In the genomic region with DNA sequence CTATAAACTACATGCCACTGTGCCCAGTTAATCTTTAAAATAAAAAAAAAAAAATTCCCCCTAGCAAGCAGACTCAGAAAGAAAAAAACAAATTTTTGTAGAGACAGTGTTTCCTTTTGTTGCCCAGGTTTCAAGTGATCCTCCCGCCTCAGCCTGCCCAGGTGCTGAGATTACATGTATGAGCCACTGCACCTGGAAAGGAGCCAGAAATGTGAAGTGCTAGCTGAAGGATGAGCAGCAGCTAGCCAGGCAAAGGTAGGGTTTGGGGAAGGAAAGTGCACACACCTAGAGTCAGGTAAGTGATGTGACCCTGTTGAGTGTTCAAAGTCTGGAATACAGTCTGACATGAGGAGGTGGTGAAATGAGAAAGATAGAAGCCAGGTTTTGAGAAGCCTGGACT, we compare ENCODE assay signal across 9 cellular contexts. TPM values are rescaled to one million over a fixed set of nuclear protein-coding genes. Genes with fewer than 3 reads are reported as not detected.
A peak's percentile ranks its signal among the peaks of the same experiment; 100 is the strongest.
DNase-seq lines count a peak whose midpoint lies in the region; ATAC-seq and TF ChIP-seq lines count a peak whose summit lies in the region.
"Had no signal": no experiment of that assay in that cellular context is flagged by ENCODE, and none has a peak within 500 bp of the region (broad histone marks: within the 10 kb centered on the region; RNA-seq: fewer than 3 reads in every experiment).

No MANE protein-coding gene starts in this region.

- no peak overlapping the region for H3K27ac ChIP-seq in OCI-LY1 (ENCODE audit: low read depth, low read length, poor library complexity, severe bottlenecking)
- no peak overlapping the region for H3K27ac ChIP-seq in fibroblast of lung (ENCODE audit: insufficient read depth, low read length)
- H3K27ac ChIP-seq in thoracic aorta = no peak overlapping the region

- CTCF ChIA-PET in activated naive CD4-positive, alpha-beta T cell treated with anti-CD3 and anti-CD28 coated beads for 36 hours (lab: Charles Lee) = interaction anchor here (2.3 to 3.7 kb wide), 2 partner anchors 17 to 31 kb away, joined by 9 to 21 read pairs; partner anchors contain the start of gene PRDX1

- no peaks in the 10 kb centered on the region for H3K9me2 ChIP-seq in OCI-LY1 (ENCODE audit: low read depth, low read length)

- peak overlapping the region; percentile 59; the same call in 1 of the 2 replicates for H3K4me2 ChIP-seq in OCI-LY1 (ENCODE audit: low read length)
- H3K4me2 ChIP-seq in fibroblast of lung (ENCODE audit: extremely low read depth, insufficient read depth, low read length) = peak overlapping the region; percentile 25

- no peak overlapping the region for H3K27ac Mint-ChIP-seq in activated naive CD4-positive, alpha-beta T cell treated with anti-CD3 and anti-CD28 coated beads for 36 hours

- peaks cover 17% of the 10 kb centered on the region for H3K4me1 Mint-ChIP-seq in activated naive CD4-positive, alpha-beta T cell treated with anti-CD3 and anti-CD28 coated beads for 36 hours (ENCODE audit: low read depth)

- H2AFZ ChIP-seq in OCI-LY1 (ENCODE audit: low read length) (no peak overlapping the region), fibroblast of lung (ENCODE audit: low read length) (no peak overlapping the region)

- H3K27me3 Mint-ChIP-seq in activated naive CD4-positive, alpha-beta T cell treated with anti-CD3 and anti-CD28 coated beads for 36 hours (ENCODE audit: low read depth) = no peaks in the 10 kb centered on the region

- H3K27me3 ChIP-seq in OCI-LY1 (ENCODE audit: insufficient read depth, low read length) = no peaks in the 10 kb centered on the region
- H3K27me3 ChIP-seq in fibroblast of lung (ENCODE audit: control insufficient read depth, insufficient read depth, low read length) = no peaks in the 10 kb centered on the region
- H3K27me3 ChIP-seq in thoracic aorta (replicated peaks; ENCODE audit: insufficient read depth) = no peaks in the 10 kb centered on the region

- H3K9ac ChIP-seq in OCI-LY1 (ENCODE audit: low read length) (0 out of 2 replicates have a peak overlapping the region, but pooled peaks have one; percentile 20), fibroblast of lung (ENCODE audit: insufficient read depth, low read length) (no peak overlapping the region)

- H4K20me1 ChIP-seq in OCI-LY1 (ENCODE audit: insufficient read depth, low read length) (no peaks in the 10 kb centered on the region), fibroblast of lung (ENCODE audit: control insufficient read depth, extremely low read depth, insufficient read depth, low read length) (no peaks in the 10 kb centered on the region)

- no peak for TF ChIP-seq CTCF in OCI-LY1 (IDR thresholded peaks at IDR 0.05; ENCODE audit: low read length)
- no peak for TF ChIP-seq CTCF in fibroblast of lung (conservative IDR thresholded peaks at IDR 0.05 in 1 of 2, IDR thresholded peaks at IDR 0.05 in 1 of 2; ENCODE audit: low read depth in 1 of 2, low read length in 2 of 2)
- TF ChIP-seq CTCF in thoracic aorta (IDR thresholded peaks at IDR 0.05) = no peak
- no peak for TF ChIP-seq CTCF in lower leg skin (IDR thresholded peaks at IDR 0.05)

- peaks cover 16% of the 10 kb centered on the region for H3K36me3 Mint-ChIP-seq in activated naive CD4-positive, alpha-beta T cell treated with anti-CD3 and anti-CD28 coated beads for 36 hours (ENCODE audit: low read depth)

- H3K4me3 ChIP-seq in OCI-LY1 (ENCODE audit: low read depth, low read length, poor library complexity, severe bottlenecking) (peak overlapping the region; percentile 75), fibroblast of lung (replicated peaks in 1 of 4; ENCODE audit: control extremely low read depth in 1 of 4, insufficient read depth in 1 of 4, low read depth in 3 of 4, low read length in 4 of 4) (peak overlapping the region in 2 of 4 experiments; percentile 90 to 96), thoracic aorta (peak overlapping the region; percentile 78), lower leg skin (ENCODE audit: low read depth, poor library complexity, severe bottlenecking) (no peak overlapping the region)

- H3K4me1 ChIP-seq in OCI-LY1 (ENCODE audit: insufficient read depth, low read length, severe bottlenecking) (peaks cover 23% of the 10 kb centered on the region), fibroblast of lung (ENCODE audit: control insufficient read depth, extremely low read depth, insufficient read depth, low read length) (peaks cover 3% of the 10 kb centered on the region), thoracic aorta (ENCODE audit: control insufficient read depth in 1 of 2, low read depth in 2 of 2) (peaks cover 10 to 21% of the 10 kb centered on the region in 2 donors)

- H3K79me2 ChIP-seq in OCI-LY1 (ENCODE audit: insufficient read depth, low read length) = peaks cover 14% of the 10 kb centered on the region
- peaks cover 14% of the 10 kb centered on the region for H3K79me2 ChIP-seq in fibroblast of lung (ENCODE audit: control insufficient read depth, insufficient read depth, low read length)

- no peaks in the 10 kb centered on the region for H3F3A ChIP-seq in OCI-LY1 (ENCODE audit: insufficient read depth, low read length)

- 55 to 65% methylated on average over 1 of the region's 1 CpG for WGBS in lower leg skin, 2 donors

- intact Hi-C loops in activated naive CD4-positive, alpha-beta T cell treated with anti-CD3 and anti-CD28 coated beads for 36 hours (cut with micrococcal nuclease) = no loop called here
- intact Hi-C loops in lower leg skin (cut with DNase I; ENCODE audit: low total_unique reads) (no loop called here), head of caudate nucleus (cut with DNase I) (no loop called here)

- no peak for TF ChIP-seq POLR2A in lower leg skin (IDR thresholded peaks at IDR 0.05)

- no peaks in the 10 kb centered on the region for H3K9me3 Mint-ChIP-seq in activated naive CD4-positive, alpha-beta T cell treated with anti-CD3 and anti-CD28 coated beads for 36 hours

- ATAC-seq in thoracic aorta (ENCODE audit: insufficient number of reproducible peaks, low FRiP score, low read depth) = no peak
- ATAC-seq: right cardiac atrium had no signal

- no peaks in the 10 kb centered on the region for H3K9me3 ChIP-seq in OCI-LY1 (ENCODE audit: low read length)
- H3K9me3 ChIP-seq in fibroblast of lung (ENCODE audit: control insufficient read depth, insufficient read depth, low read depth, low read length) = no peaks in the 10 kb centered on the region
- no peaks in the 10 kb centered on the region for H3K9me3 ChIP-seq in thoracic aorta

- peak; percentile 41 for DNase-seq in activated naive CD4-positive, alpha-beta T cell treated with anti-CD3 and anti-CD28 coated beads for 36 hours
- DNase-seq in activated naive CD4-positive, alpha-beta T cell (lab: John Stamatoyannopoulos, UW) = no peak
- DNase-seq in fibroblast of lung (ENCODE audit: low read depth in 2 of 2) (peak in 1 of 2 donors; percentile 16), thoracic aorta (ENCODE audit: low spot score) (no peak), cortex of kidney (lab: John Stamatoyannopoulos, UW) (no peak), lower leg skin (ENCODE audit: low spot score in 2 of 2) (no peak), head of caudate nucleus (no peak)
- DNase-seq: right cardiac atrium had no signal

- H3K36me3 ChIP-seq in OCI-LY1 (ENCODE audit: insufficient read depth, low read length) = peaks cover 24% of the 10 kb centered on the region
- no peaks in the 10 kb centered on the region for H3K36me3 ChIP-seq in fibroblast of lung (ENCODE audit: control insufficient read depth, insufficient read depth, low read length)
- peaks cover 4% of the 10 kb centered on the region for H3K36me3 ChIP-seq in thoracic aorta

- H3K4me3 Mint-ChIP-seq in activated naive CD4-positive, alpha-beta T cell treated with anti-CD3 and anti-CD28 coated beads for 36 hours = peak overlapping the region; percentile 41

RNA-seq across cellular contexts. Expression of gene AKR1A1, which starts 1.7 kb away (rescaled TPM):
- total RNA-seq in activated naive CD4-positive, alpha-beta T cell treated with anti-CD3 and anti-CD28 coated beads for 36 hours = 100 to 1,000 TPM; 207 to 217 TPM
- 110 and 123 TPM in 2 replicates for total RNA-seq in fibroblast of lung
- 110 and 120 TPM in 2 replicates for polyA plus RNA-seq in fibroblast of lung
- polyA plus RNA-seq in fibroblast of lung (2012) = 127 and 150 TPM in 2 replicates
- polyA minus RNA-seq in fibroblast of lung (ENCODE audit: low replicate concordance) = 136 and 170 TPM in 2 replicates
- total RNA-seq in thoracic aorta = 100 to 1,000 TPM in 1 of 2 donors, 10 to 100 TPM in 1; 35.3 to 130 TPM
- 10 to 100 TPM; 42.1 to 79.2 (median 57.8) TPM for total RNA-seq in lower leg skin

RNA-seq across cellular contexts. Expression of gene PRDX1, which starts 30.6 kb away (rescaled TPM):
- 100 to 1,000 TPM; 596 to 641 TPM for total RNA-seq in activated naive CD4-positive, alpha-beta T cell treated with anti-CD3 and anti-CD28 coated beads for 36 hours
- 336 and 420 TPM in 2 replicates for total RNA-seq in fibroblast of lung
- polyA plus RNA-seq in fibroblast of lung = 721 and 789 TPM in 2 replicates
- 731 and 776 TPM in 2 replicates for polyA plus RNA-seq in fibroblast of lung (2012)
- 81.9 and 122 TPM in 2 replicates for polyA minus RNA-seq in fibroblast of lung (ENCODE audit: low replicate concordance)
- 100 to 1,000 TPM; 196 to 246 TPM for total RNA-seq in thoracic aorta
- 100 to 1,000 TPM; 216 to 325 (median 281) TPM for total RNA-seq in lower leg skin

RNA-seq across cellular contexts. Expression of gene NASP, which starts 31.5 kb away (rescaled TPM):
- 100 to 1,000 TPM; 222 to 229 TPM for total RNA-seq in activated naive CD4-positive, alpha-beta T cell treated with anti-CD3 and anti-CD28 coated beads for 36 hours
- total RNA-seq in fibroblast of lung (30.9 and 37.2 TPM in 2 replicates), thoracic aorta (10 to 100 TPM; 34.7 to 91.4 TPM), lower leg skin (10 to 100 TPM; 35.4 to 64.4 (median 52.3) TPM)
- polyA plus RNA-seq in fibroblast of lung = 54.1 and 86.1 TPM in 2 replicates
- 53.7 and 90.6 TPM in 2 replicates for polyA plus RNA-seq in fibroblast of lung (2012)
- polyA minus RNA-seq in fibroblast of lung (ENCODE audit: low replicate concordance) = 5.7 and 12.1 TPM in 2 replicates

RNA-seq across cellular contexts. Expression of gene MMACHC, which starts 52.2 kb away (rescaled TPM):
- total RNA-seq in activated naive CD4-positive, alpha-beta T cell treated with anti-CD3 and anti-CD28 coated beads for 36 hours = 1 to 10 TPM; 5.9 TPM
- 2.3 and 2.6 TPM in 2 replicates for total RNA-seq in fibroblast of lung
- polyA plus RNA-seq in fibroblast of lung = 4.2 and 5.9 TPM in 2 replicates
- polyA plus RNA-seq in fibroblast of lung (2012) = 4.3 and 8.3 TPM in 2 replicates
- 16.9 and 28.9 TPM in 2 replicates for polyA minus RNA-seq in fibroblast of lung (ENCODE audit: low replicate concordance)
- total RNA-seq in thoracic aorta = 1 to 10 TPM; 1.4 to 1.5 TPM
- 1 to 10 TPM; 1.3 to 3.8 (median 3.0) TPM for total RNA-seq in lower leg skin

RNA-seq across cellular contexts. Expression of gene CCDC163, which starts 52.4 kb away (rescaled TPM):
- 1 to 10 TPM; 4.2 to 5.1 TPM for total RNA-seq in activated naive CD4-positive, alpha-beta T cell treated with anti-CD3 and anti-CD28 coated beads for 36 hours
- total RNA-seq in fibroblast of lung (1.0 and 1.2 TPM in 2 replicates), thoracic aorta (1 to 10 TPM; 1.3 to 1.9 TPM), lower leg skin (1 to 10 TPM in 3 of 4 donors, under 1 TPM in 1; 0.46 to 1.7 (median 1.3) TPM)
- 0.85 and 1.6 TPM in 2 replicates for polyA plus RNA-seq in fibroblast of lung
- polyA plus RNA-seq in fibroblast of lung (2012) = 0.83 and 1.0 TPM in 2 replicates
- 3.4 TPM in 1 of 2 replicates, not detected in the other for polyA minus RNA-seq in fibroblast of lung (ENCODE audit: low replicate concordance)
